ENCODE assay signal across 8 cellular contexts in genomic region chr21:43864806-43865470, GRCh38. TPM values are rescaled to one million over a fixed set of nuclear protein-coding genes. Genes with fewer than 3 reads are reported as not detected.
DNase-seq lines count a peak whose midpoint lies in the region; ATAC-seq lines count a peak whose summit lies in the region.

Gene AGPAT3, plus strand, starts transcription at chr21:43865223. Its CDS starts 94,459 bp downstream, at chr21:43959682.

- no peaks in the 10 kb centered on the region for H3K36me3 ChIP-seq in mesodermal cell (ENCODE audit: control insufficient read depth, insufficient read depth, low read length)
- H3K36me3 ChIP-seq in subcutaneous abdominal adipose tissue (ENCODE audit: control insufficient read depth in 5 of 5, insufficient read depth in 5 of 5, low read length in 5 of 5), result peaks cover 0 to 8% (median 0%) of the 10 kb centered on the region in 5 donors

- no peaks in the 10 kb centered on the region for H3K27me3 Mint-ChIP-seq in effector memory CD8-positive, alpha-beta T cell

- no peaks in the 10 kb centered on the region for H3K9me3 ChIP-seq in mesodermal cell (ENCODE audit: control insufficient read depth, low read length)
- no peaks in the 10 kb centered on the region for H3K9me3 ChIP-seq in subcutaneous abdominal adipose tissue (ENCODE audit: control insufficient read depth in 5 of 5, low read length in 5 of 5)

- H3K27ac Mint-ChIP-seq in effector memory CD8-positive, alpha-beta T cell, result peak within 1 kb of the TSS; percentile 91 to 92

- peaks cover 25 to 33% of the 10 kb centered on the region in 2 donors for H3K4me1 Mint-ChIP-seq in effector memory CD8-positive, alpha-beta T cell (ENCODE audit: low read depth in 2 of 2)

- ATAC-seq in HG02678 (IDR thresholded peaks at IDR 0.05; ENCODE audit: unreplicated experiment) (peak; percentile 35), GM19452 (IDR thresholded peaks at IDR 0.05; ENCODE audit: unreplicated experiment) (no peak)
- peak; percentile 29 for ATAC-seq in effector memory CD8-positive, alpha-beta T cell (replicated peaks)

- H3K36me3 Mint-ChIP-seq in effector memory CD8-positive, alpha-beta T cell (ENCODE audit: insufficient read depth), result peaks cover 17% of the 10 kb centered on the region

- in situ Hi-C loops in Caki2 (cut with HindIII; ENCODE audit: low pct_unique_long_range_greater_than_20kb, low sequenced_read_pairs), result no loop called here

- 0% methylated on average over 27 of the region's 109 CpGs for WGBS in mesodermal cell (ENCODE audit: insufficient coverage in 2 of 2), 2 experiments

- H3K9me3 Mint-ChIP-seq in effector memory CD8-positive, alpha-beta T cell, result no peaks in the 10 kb centered on the region

- H3K27ac ChIP-seq in mesodermal cell (ENCODE audit: low read depth, low read length, severe bottlenecking) (no peak within 1 kb of the TSS), subcutaneous abdominal adipose tissue (ENCODE audit: low read depth, low read length) (peak within 1 kb of the TSS; percentile 60)

- H3K4me3 ChIP-seq in mesodermal cell (ENCODE audit: extremely low read depth, insufficient read depth, low read length, poor library complexity, severe bottlenecking) (peak within 1 kb of the TSS; percentile 53), subcutaneous abdominal adipose tissue (ENCODE audit: low read depth in 1 of 5, low read length in 5 of 5) (peak within 1 kb of the TSS; percentile 35 to 74 (median 66))

- H3K4me1 ChIP-seq in mesodermal cell (ENCODE audit: control insufficient read depth, insufficient read depth, low read length, poor library complexity, severe bottlenecking) (no peaks in the 10 kb centered on the region), subcutaneous abdominal adipose tissue (ENCODE audit: control insufficient read depth in 5 of 5, insufficient read depth in 5 of 5, low read length in 5 of 5) (peaks cover 3 to 33% (median 29%) of the 10 kb centered on the region in 5 donors)

- DNase-seq in Caki2 (ENCODE audit: low read depth) (no peak), SK-N-DZ (ENCODE audit: low spot score) (no peak)
- peak; percentile 48 for DNase-seq in activated CD4-positive, alpha-beta T cell treated with anti-CD3 and anti-CD28 coated beads for 48 hours
- DNase-seq in effector memory CD8-positive, alpha-beta T cell, result peak in 2 of 3 experiments; percentile 18

- no peaks in the 10 kb centered on the region for H3K27me3 ChIP-seq in subcutaneous abdominal adipose tissue (ENCODE audit: control insufficient read depth in 5 of 5, insufficient read depth in 4 of 5, low read length in 5 of 5)

- peak within 1 kb of the TSS in 4 of 5 donors; percentile 56 to 84 (median 76) for H3K9ac ChIP-seq in subcutaneous abdominal adipose tissue (ENCODE audit: low read length in 5 of 5)

- peak within 1 kb of the TSS; percentile 83 to 92 for H3K4me3 Mint-ChIP-seq in effector memory CD8-positive, alpha-beta T cell

RNA-seq across cellular contexts. Expression of gene AGPAT3, which starts in this region (rescaled TPM):
- total RNA-seq in Caki2 (2014; rRNA removed; shearing (Covaris generic); ENCODE audit: low replicate concordance), result 29.0 and 56.9 TPM in 2 replicates
- polyA plus RNA-seq in mesodermal cell (2013, experiment 1 of 2), result 12.9 TPM
- polyA plus RNA-seq in mesodermal cell (2013, experiment 2 of 2), result 13.6 TPM
- polyA plus RNA-seq in SK-N-DZ (2014; cell fraction: cytosol; rRNA removed), result 9.8 and 11.2 TPM in 2 replicates
- polyA plus RNA-seq in SK-N-DZ (2014; cell fraction: nucleus; rRNA removed), result 9.4 and 14.0 TPM in 2 replicates

Comparison
In these comparisons a context has a peak if more than half of its experiments do, and no peak if none do; other contexts are left out.
1. DNase-seq: peak in activated CD4-positive, alpha-beta T cell treated with anti-CD3 and anti-CD28 coated beads for 48 hours (single experiment) and effector memory CD8-positive, alpha-beta T cell (2 of 3); none in Caki2 (single experiment) and SK-N-DZ (single experiment).